In the genomic region with DNA sequence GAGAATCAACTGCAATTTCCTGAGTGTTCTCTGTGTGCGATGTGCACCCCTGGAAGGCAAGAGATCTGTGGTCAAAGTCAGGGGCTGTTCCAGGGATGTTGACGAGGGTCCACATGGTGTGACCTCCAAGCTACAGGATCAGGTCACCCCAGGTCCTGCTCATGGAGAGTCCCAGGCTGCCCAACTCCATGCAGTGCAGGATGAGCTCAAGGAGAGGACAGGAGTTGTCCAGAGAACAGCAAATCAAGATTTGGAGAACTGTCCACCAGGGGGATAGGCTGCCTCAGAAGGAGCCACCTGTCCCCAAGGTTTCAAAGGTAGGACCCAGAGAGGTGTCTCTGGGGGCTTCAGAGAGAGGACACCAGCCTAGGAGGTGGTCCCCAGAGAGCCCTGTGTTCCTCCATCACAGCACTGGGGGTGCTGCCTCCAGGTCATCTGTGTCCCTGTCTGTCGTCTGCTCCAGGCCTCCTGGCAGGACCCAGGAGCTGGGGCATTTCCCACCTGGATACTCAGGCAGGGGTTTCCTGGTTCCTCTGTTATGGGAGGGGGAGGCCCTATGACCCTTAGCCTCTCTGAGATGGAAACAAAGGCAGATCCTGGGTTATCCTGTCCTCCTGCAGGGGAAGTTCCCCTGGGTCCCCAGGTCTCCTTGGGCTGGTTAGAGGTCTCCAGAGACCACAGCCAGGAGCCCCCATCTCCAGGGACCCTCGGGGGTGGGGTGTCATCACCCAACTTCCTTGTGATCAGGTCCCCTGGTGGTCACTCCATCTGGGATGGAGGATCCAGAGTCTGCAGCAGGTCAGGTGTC, we compare ENCODE assay signal across 1 cellular context.
TF ChIP-seq lines count a peak whose summit lies in the region.

No MANE protein-coding gene starts in this region.

TF ChIP-seq in A549, 52 proteins besides CTCF, POLR2A, EP300 and RAD21 (continued from another document):
- TF ChIP-seq, protein P1, sequence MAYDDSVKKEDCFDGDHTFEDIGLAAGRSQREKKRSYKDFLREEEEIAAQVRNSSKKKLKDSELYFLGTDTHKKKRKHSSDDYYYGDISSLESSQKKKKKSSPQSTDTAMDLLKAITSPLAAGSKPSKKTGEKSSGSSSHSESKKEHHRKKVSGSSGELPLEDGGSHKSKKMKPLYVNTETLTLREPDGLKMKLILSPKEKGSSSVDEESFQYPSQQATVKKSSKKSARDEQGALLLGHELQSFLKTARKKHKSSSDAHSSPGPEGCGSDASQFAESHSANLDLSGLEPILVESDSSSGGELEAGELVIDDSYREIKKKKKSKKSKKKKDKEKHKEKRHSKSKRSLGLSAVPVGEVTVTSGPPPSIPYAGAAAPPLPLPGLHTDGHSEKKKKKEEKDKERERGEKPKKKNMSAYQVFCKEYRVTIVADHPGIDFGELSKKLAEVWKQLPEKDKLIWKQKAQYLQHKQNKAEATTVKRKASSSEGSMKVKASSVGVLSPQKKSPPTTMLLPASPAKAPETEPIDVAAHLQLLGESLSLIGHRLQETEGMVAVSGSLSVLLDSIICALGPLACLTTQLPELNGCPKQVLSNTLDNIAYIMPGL (CRISPR knock-in tag; IDR thresholded peaks at IDR 0.05; ENCODE audit: borderline replicate concordance): no peak
- TF ChIP-seq CBX2 (IDR thresholded peaks at IDR 0.05; ENCODE audit: borderline replicate concordance, low read depth): no peak
- TF ChIP-seq FOXS1 (CRISPR knock-in tag; IDR thresholded peaks at IDR 0.05): no peak
- TF ChIP-seq GATA3 (IDR thresholded peaks at IDR 0.05; ENCODE audit: borderline replicate concordance): no peak
- TF ChIP-seq SREBF2 (IDR thresholded peaks at IDR 0.05): no peak
